15 cellular contexts compared by ENCODE assay signal in the genomic region with DNA sequence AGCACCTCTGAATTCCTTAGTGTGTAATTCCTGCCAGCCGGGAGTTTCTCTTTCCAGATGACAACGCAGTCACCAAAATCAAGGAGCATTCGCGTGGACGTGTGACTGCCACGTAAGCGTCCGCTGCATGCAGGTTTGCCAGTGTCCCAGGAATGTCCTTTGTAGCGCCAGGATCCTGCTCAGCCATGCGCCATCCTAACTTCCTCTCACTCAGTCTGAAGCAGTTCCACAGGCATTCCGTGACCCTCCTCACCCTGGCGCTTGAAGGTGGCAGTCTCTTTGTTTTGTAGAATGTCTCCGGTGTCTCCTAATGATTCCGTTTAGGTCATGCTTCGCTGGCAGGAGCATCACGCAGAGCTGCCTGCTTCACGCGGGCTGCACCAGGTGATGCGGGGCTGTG.
"Had no signal": no experiment of that assay in that cellular context is flagged by ENCODE, and none has a peak within 500 bp of the region (broad histone marks: within the 10 kb centered on the region; RNA-seq: fewer than 3 reads in every experiment).

No MANE protein-coding gene starts in this region.

- H3K9me3 Mint-ChIP-seq: activated T-cell treated with anti-CD3 and anti-CD28 coated beads, Interleukin-2, amount 50 U/mL, for 72 hours; nephron; T-helper 2 cell treated with Interferon-gamma antibody and Interleukin-4, amounts not matched to agents 5 μg/mL and 100 μg/mL, for 36 hours had no signal

- H3K4me3 ChIP-seq: heart left ventricle, pancreas, tibial nerve, vagina had no signal

- DNase-seq: activated CD4-positive, alpha-beta T cell treated with anti-CD3 and anti-CD28 coated beads for 1 hour; activated CD4-positive, alpha-beta T cell treated with anti-CD3 and anti-CD28 coated beads, Interleukin-2, amount 50 U/mL, for 48 hours; activated T-cell treated with anti-CD3 and anti-CD28 coated beads, Interleukin-2, amount 50 U/mL, for 72 hours; central memory CD4-positive, alpha-beta T cell; cortex of kidney; effector CD8-positive, alpha-beta T cell; heart left ventricle; left ventricle myocardium superior; mesenchymal stem cell; pancreas; small intestine had no signal

- H3K27ac ChIP-seq: heart left ventricle, pancreas, tibial nerve, vagina had no signal

- H3K4me3 Mint-ChIP-seq: activated T-cell treated with anti-CD3 and anti-CD28 coated beads, Interleukin-2, amount 50 U/mL, for 72 hours; nephron; T-helper 2 cell treated with Interferon-gamma antibody and Interleukin-4, amounts not matched to agents 5 μg/mL and 100 μg/mL, for 36 hours had no signal

- H3K36me3 ChIP-seq: heart left ventricle, pancreas, vagina had no signal

- H3K9me3 ChIP-seq: heart left ventricle, pancreas, tibial nerve, vagina had no signal

- H3K27me3 ChIP-seq: heart left ventricle, pancreas, tibial nerve, vagina had no signal

- H3K4me1 ChIP-seq: heart left ventricle, pancreas, tibial nerve had no signal

- H3K27ac Mint-ChIP-seq: activated T-cell treated with anti-CD3 and anti-CD28 coated beads, Interleukin-2, amount 50 U/mL, for 72 hours; nephron; T-helper 2 cell treated with Interferon-gamma antibody and Interleukin-4, amounts not matched to agents 5 μg/mL and 100 μg/mL, for 36 hours had no signal

- ATAC-seq: activated T-cell treated with anti-CD3 and anti-CD28 coated beads, Interleukin-2, amount 50 U/mL, for 72 hours; heart left ventricle; left ventricle myocardium superior; pancreas had no signal
